1 cellular context compared by ENCODE assay signal in the genomic region with DNA sequence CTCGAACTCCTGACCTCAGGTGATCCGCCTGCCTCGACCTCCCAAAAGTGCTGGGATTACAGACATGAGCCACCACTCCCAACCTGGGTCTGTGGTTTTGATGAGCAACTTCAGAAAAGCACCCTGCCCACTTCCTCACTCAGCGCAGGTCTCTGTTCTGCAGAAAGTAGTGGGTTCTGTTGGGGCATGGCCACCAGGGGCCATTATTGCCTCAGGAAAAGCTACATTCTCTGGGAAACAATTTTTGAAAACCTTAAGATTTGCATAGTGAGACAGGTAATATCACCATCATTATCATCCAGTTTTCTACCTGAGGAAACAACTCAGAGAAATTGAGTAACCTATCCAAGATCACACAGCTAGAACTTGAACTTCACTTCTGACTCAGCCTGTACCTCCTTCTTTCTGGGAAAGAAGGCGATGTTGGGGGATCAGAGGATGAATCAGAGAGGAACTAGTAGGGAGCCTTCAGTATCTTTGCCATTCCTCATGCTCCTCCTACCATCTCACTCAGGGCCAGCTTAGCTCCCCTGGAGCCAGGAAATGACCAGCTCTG.
TF ChIP-seq lines count a peak whose summit lies in the region.

No MANE protein-coding gene starts in this region.

TF ChIP-seq in K562, 482 proteins besides CTCF, POLR2A, EP300 and RAD21:
- peak; percentile 66; the same call in 1 of the 2 replicates for TF ChIP-seq SPI1 (IDR thresholded peaks at IDR 0.05; ENCODE audit: borderline replicate concordance, low read depth, low read length)
- peak; percentile 30 for TF ChIP-seq ZFP36 (IDR thresholded peaks at IDR 0.05; ENCODE audit: low read depth, low read length, partially characterized antibody)
- peak; percentile 65 for TF ChIP-seq BRD9 (IDR thresholded peaks at IDR 0.05; ENCODE audit: low read depth, partially characterized antibody)
- no peak for TF ChIP-seq GTF2A2 (tag; IDR thresholded peaks at IDR 0.05)
- peak; percentile 69 for TF ChIP-seq FOSL1 (tag; conservative IDR thresholded peaks at IDR 0.05)
